In the genomic region with DNA sequence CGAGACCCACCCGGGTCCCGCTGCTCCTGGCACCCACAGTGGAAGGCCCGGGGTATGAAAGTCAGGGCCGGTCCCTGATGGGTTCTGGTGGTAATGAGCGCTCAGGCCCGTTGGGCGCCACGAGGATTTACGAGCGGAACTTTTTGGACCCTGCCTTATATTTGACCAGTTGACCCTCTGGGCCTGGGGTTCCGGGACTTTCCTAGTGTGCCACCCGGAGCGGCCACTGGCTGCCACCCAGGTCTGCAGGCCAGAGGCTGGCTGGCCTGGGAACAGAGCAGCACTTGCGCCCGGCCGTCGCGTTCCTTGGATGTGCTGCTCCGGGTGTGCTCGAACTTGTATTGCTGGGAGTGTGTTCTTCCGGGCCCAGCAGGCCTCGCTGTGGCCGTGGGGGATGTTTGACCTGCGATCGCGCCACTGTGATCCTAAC, we compare ENCODE assay signal across 8 cellular contexts. TPM values are rescaled to one million over a fixed set of nuclear protein-coding genes. Genes with fewer than 3 reads are reported as not detected.
A peak's percentile ranks its signal among the peaks of the same experiment; 100 is the strongest.
DNase-seq lines count a peak whose midpoint lies in the region; ATAC-seq and TF ChIP-seq lines count a peak whose summit lies in the region.

No MANE protein-coding gene starts in this region.

- no peak for DNase-seq in CD4-positive, CD25-positive, alpha-beta regulatory T cell
- peak; percentile 26 for DNase-seq in WTC11 (ENCODE audit: low spot score)
- DNase-seq in foreskin fibroblast, result no peak
- peak; percentile 21 for DNase-seq in neural progenitor cell (ENCODE audit: low spot score)
- DNase-seq in ureter (ENCODE audit: low spot score), result no peak

- peak overlapping the region; percentile 94 for H2AFZ ChIP-seq in neural progenitor cell (replicated peaks)

- H3K9me3 ChIP-seq in CD4-positive, CD25-positive, alpha-beta regulatory T cell (ENCODE audit: control insufficient read depth in 2 of 2, low read length in 2 of 2), result no peaks in the 10 kb centered on the region
- H3K9me3 ChIP-seq in neural progenitor cell (ENCODE audit: low read depth), result no peaks in the 10 kb centered on the region

- peaks cover 4% of the 10 kb centered on the region for H3K36me3 Mint-ChIP-seq in CD4-positive, CD25-positive, alpha-beta regulatory T cell
- peaks cover 13% of the 10 kb centered on the region for H3K36me3 Mint-ChIP-seq in WTC11
- peaks cover 2% of the 10 kb centered on the region for H3K36me3 Mint-ChIP-seq in neural progenitor cell

- H3K27me3 ChIP-seq in CD4-positive, CD25-positive, alpha-beta regulatory T cell (ENCODE audit: control insufficient read depth, insufficient read depth, low read length), result peaks cover 5% of the 10 kb centered on the region
- H3K27me3 ChIP-seq in neural progenitor cell, result peaks cover 27% of the 10 kb centered on the region

- H3K4me3 Mint-ChIP-seq in CD4-positive, CD25-positive, alpha-beta regulatory T cell, result peak overlapping the region; percentile 83 to 89 (median 87)
- peak overlapping the region; percentile 91 for H3K4me3 Mint-ChIP-seq in WTC11
- peak overlapping the region; percentile 83 for H3K4me3 Mint-ChIP-seq in neural progenitor cell

- no peak overlapping the region for H3K9ac ChIP-seq in neural progenitor cell

- H3K27ac ChIP-seq in CD4-positive, CD25-positive, alpha-beta regulatory T cell (ENCODE audit: insufficient read depth, low read length, poor library complexity, severe bottlenecking), result no peak overlapping the region
- H3K27ac ChIP-seq in neural progenitor cell, result no peak overlapping the region

- H3K4me1 ChIP-seq in CD4-positive, CD25-positive, alpha-beta regulatory T cell (ENCODE audit: control insufficient read depth, insufficient read depth, low read length, poor library complexity, severe bottlenecking), result peaks cover 20% of the 10 kb centered on the region
- peaks cover 9% of the 10 kb centered on the region for H3K4me1 ChIP-seq in neural progenitor cell

- peaks cover 12% of the 10 kb centered on the region for H3K79me2 ChIP-seq in neural progenitor cell (ENCODE audit: low read depth)

- CTCF ChIA-PET in WTC11 (lab: Charles Lee), result interaction anchor here (1.6 to 3.1 kb wide), 5 partner anchors 13 to 417 kb away, joined by 3 to 27 read pairs (median 6); partner anchors contain the start of gene IQGAP2

- peaks cover 0 to 2% (median 0%) of the 10 kb centered on the region in 7 donors for H3K9me3 Mint-ChIP-seq in CD4-positive, CD25-positive, alpha-beta regulatory T cell
- no peaks in the 10 kb centered on the region for H3K9me3 Mint-ChIP-seq in WTC11
- no peaks in the 10 kb centered on the region for H3K9me3 Mint-ChIP-seq in neural progenitor cell

- no peak for ATAC-seq in CD4-positive, CD25-positive, alpha-beta regulatory T cell (ENCODE audit: low read depth in 2 of 2)
- ATAC-seq in WTC11, result no peak
- ATAC-seq in GM18870 (IDR thresholded peaks at IDR 0.05; ENCODE audit: unreplicated experiment), result no peak
- ATAC-seq in HG02588 (IDR thresholded peaks at IDR 0.05; ENCODE audit: unreplicated experiment), result no peak
- ATAC-seq in HG03135 (IDR thresholded peaks at IDR 0.05; ENCODE audit: unreplicated experiment), result no peak

- no peaks in the 10 kb centered on the region for H3K36me3 ChIP-seq in CD4-positive, CD25-positive, alpha-beta regulatory T cell (ENCODE audit: control insufficient read depth, insufficient read depth, low read length)
- H3K36me3 ChIP-seq in neural progenitor cell, result no peaks in the 10 kb centered on the region

- H3K4me3 ChIP-seq in CD4-positive, CD25-positive, alpha-beta regulatory T cell (ENCODE audit: low read depth, low read length), result peak overlapping the region; percentile 69
- peak overlapping the region; percentile 79 to 85 for H3K4me3 ChIP-seq in foreskin fibroblast (ENCODE audit: low read depth in 1 of 2, low read length in 2 of 2)
- H3K4me3 ChIP-seq in neural progenitor cell, result peak overlapping the region; percentile 79

- peaks cover 46% of the 10 kb centered on the region for H3K27me3 Mint-ChIP-seq in CD4-positive, CD25-positive, alpha-beta regulatory T cell
- peaks cover 16% of the 10 kb centered on the region for H3K27me3 Mint-ChIP-seq in WTC11 (ENCODE audit: low read depth)
- H3K27me3 Mint-ChIP-seq in neural progenitor cell (ENCODE audit: insufficient read depth, low read depth), result peaks cover 41% of the 10 kb centered on the region

- TF ChIP-seq CTCF in WTC11 (IDR thresholded peaks at IDR 0.05) (no peak), foreskin fibroblast (IDR thresholded peaks at IDR 0.05; ENCODE audit: low read depth, low read length) (no peak), neural progenitor cell (IDR thresholded peaks at IDR 0.05) (no peak)

- peaks cover 4 to 22% (median 8%) of the 10 kb centered on the region in 4 donors for H3K4me1 Mint-ChIP-seq in CD4-positive, CD25-positive, alpha-beta regulatory T cell
- peaks cover 24% of the 10 kb centered on the region for H3K4me1 Mint-ChIP-seq in WTC11
- peaks cover 21% of the 10 kb centered on the region for H3K4me1 Mint-ChIP-seq in neural progenitor cell

- H3K27ac Mint-ChIP-seq in CD4-positive, CD25-positive, alpha-beta regulatory T cell, result peak overlapping the region in 2 of 3 donors; percentile 20 to 65
- peak overlapping the region; percentile 71 for H3K27ac Mint-ChIP-seq in WTC11
- H3K27ac Mint-ChIP-seq in neural progenitor cell, result peak overlapping the region; percentile 63

- H3K4me2 ChIP-seq in neural progenitor cell, result peak overlapping the region; percentile 93

- POLR2A ChIA-PET in WTC11 (lab: Charles Lee), result interaction anchor here (1.0 to 4.0 kb wide), 4 partner anchors 12 to 46 kb away, joined by 3 to 73 read pairs (median 4); no protein-coding TSS in a partner anchor

- H4K20me1 ChIP-seq in neural progenitor cell (ENCODE audit: low read depth), result no peaks in the 10 kb centered on the region

- H3F3A ChIP-seq in neural progenitor cell (ENCODE audit: low read depth), result peaks cover 22% of the 10 kb centered on the region

TF ChIP-seq in WTC11, 78 proteins besides CTCF, POLR2A, EP300 and RAD21:
- TF ChIP-seq NR1H2 (CRISPR knock-in tag; IDR thresholded peaks at IDR 0.05), result no peak
- 0 out of 2 replicates have a peak, but pooled peaks have one; percentile 20 for TF ChIP-seq ZNF423 (CRISPR knock-in tag; IDR thresholded peaks at IDR 0.05)
- no peak for TF ChIP-seq ZNF396 (CRISPR knock-in tag; IDR thresholded peaks at IDR 0.05; ENCODE audit: borderline replicate concordance)

RNA-seq across cellular contexts. Expression of gene F2RL1, which starts 1.0 kb away (rescaled TPM):
- 1.6 TPM for total RNA-seq in CD4-positive, CD25-positive, alpha-beta regulatory T cell
- polyA plus RNA-seq in CD4-positive, CD25-positive, alpha-beta regulatory T cell, result 1 to 10 TPM; 2.1 to 9.9 (median 6.3) TPM
- 37.3 to 38.9 TPM (median 37.5 TPM) in 3 replicates for total RNA-seq in WTC11 (2021)
- 9.3 and 10.6 TPM in 2 replicates for total RNA-seq in neural progenitor cell (ENCODE audit: low replicate concordance)
- 16.8 TPM for total RNA-seq in ureter

RNA-seq across cellular contexts. Expression of gene S100Z, which starts 29.9 kb away (rescaled TPM):
- 1.7 TPM for total RNA-seq in CD4-positive, CD25-positive, alpha-beta regulatory T cell
- 1 to 10 TPM in 3 of 4 donors, under 1 TPM in 1; 0.72 to 4.0 (median 1.4) TPM for polyA plus RNA-seq in CD4-positive, CD25-positive, alpha-beta regulatory T cell
- total RNA-seq in WTC11 (2021) (not detected in 3 replicates), neural progenitor cell (ENCODE audit: low replicate concordance) (not detected in 2 replicates), ureter (not detected)

Comparison
In these comparisons a context has a peak if more than half of its experiments do, and no peak if none do; other contexts are left out.
1. DNase-seq: peak in WTC11 (single experiment) and neural progenitor cell (single experiment); none in CD4-positive, CD25-positive, alpha-beta regulatory T cell (0 of 3), foreskin fibroblast (0 of 2) and ureter (single experiment).
2. Peak in every context shown above with its lines, with median percentiles within 50 percentile points of each other: H3K4me3 ChIP-seq, H3K27ac Mint-ChIP-seq and H3K4me3 Mint-ChIP-seq.